21 cellular contexts compared by ENCODE assay signal in the genomic region with DNA sequence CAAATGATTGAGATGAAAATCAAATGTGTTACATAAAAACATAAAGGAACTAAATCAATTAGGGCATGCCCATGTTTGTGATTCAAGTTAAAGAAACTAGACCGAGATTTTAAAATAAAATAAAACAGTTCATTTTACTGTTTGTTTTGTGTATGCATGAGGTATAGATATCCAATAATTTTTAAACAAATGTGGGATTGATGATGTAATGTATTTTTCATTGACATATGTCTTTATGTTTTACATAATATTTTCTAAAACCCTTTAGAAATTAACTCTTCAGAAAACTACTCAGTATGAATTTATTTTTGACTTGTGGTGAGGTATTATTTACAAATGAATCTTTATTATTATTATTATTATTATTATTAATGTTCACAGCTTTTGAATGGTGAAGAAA.
DNase-seq lines count a peak whose midpoint lies in the region; ATAC-seq, FAIRE-seq and TF ChIP-seq lines count a peak whose summit lies in the region.
"Had no signal": no experiment of that assay in that cellular context is flagged by ENCODE, and none has a peak within 500 bp of the region (broad histone marks: within the 10 kb centered on the region; RNA-seq: fewer than 3 reads in every experiment).

No MANE protein-coding gene starts in this region.

- H3K4me3 ChIP-seq in HepG2 (replicated peaks in 1 of 3; ENCODE audit: insufficient read depth in 1 of 3, low read depth in 2 of 3, low read length in 3 of 3) (no peak overlapping the region), right lobe of liver (no peak overlapping the region), HEK293 (ENCODE audit: low read depth, low read length) (no peak overlapping the region), coronary artery (no peak overlapping the region)
- H3K4me3 ChIP-seq: BLaER1 treated with 17β-estradiol and CSF1 and Interleukin-3, amounts not matched to agents 10 nM and 100 nM had no signal

- H3K9me3 ChIP-seq in HepG2 (ENCODE audit: low read length) (no peaks in the 10 kb centered on the region), right lobe of liver (no peaks in the 10 kb centered on the region), HEK293 (ENCODE audit: control insufficient read depth, insufficient read depth, low read depth, low read length) (no peaks in the 10 kb centered on the region)
- H3K9me3 ChIP-seq: BLaER1 treated with 17β-estradiol and CSF1 and Interleukin-3, amounts not matched to agents 10 nM and 100 nM; Caco-2 had no signal

- H3K4me1 ChIP-seq in HepG2 (ENCODE audit: insufficient read depth, low read length): no peaks in the 10 kb centered on the region
- no peaks in the 10 kb centered on the region for H3K4me1 ChIP-seq in right lobe of liver
- no peaks in the 10 kb centered on the region for H3K4me1 ChIP-seq in HEK293 (ENCODE audit: control insufficient read depth, insufficient read depth, low read length)
- H3K4me1 ChIP-seq: BLaER1 treated with 17β-estradiol and CSF1 and Interleukin-3, amounts not matched to agents 10 nM and 100 nM; Caco-2 had no signal

- H3K36me3 ChIP-seq in HepG2 (replicated peaks in 1 of 2; ENCODE audit: control insufficient read depth in 1 of 2, insufficient read depth in 2 of 2, low read length in 2 of 2): no peaks in the 10 kb centered on the region
- H3K36me3 ChIP-seq in right lobe of liver: no peaks in the 10 kb centered on the region
- no peaks in the 10 kb centered on the region for H3K36me3 ChIP-seq in HEK293 (ENCODE audit: control insufficient read depth in 2 of 2, insufficient read depth in 1 of 2, low read length in 2 of 2)
- H3K36me3 ChIP-seq: BLaER1 treated with 17β-estradiol and CSF1 and Interleukin-3, amounts not matched to agents 10 nM and 100 nM had no signal

- CTCF ChIA-PET in HepG2 (lab: Yijun Ruan, JAX; ENCODE audit: low intra/inter-chr PET ratio, low total read pairs): no interaction called here
- CTCF ChIA-PET in HEK293 (lab: Yijun Ruan, JAX): no interaction called here
- CTCF ChIA-PET in activated CD4-positive, alpha-beta T cell treated with anti-CD3 and anti-CD28 coated beads, Interleukin-2, amount 10 ng/mL, durations not matched to agents 7 days and 5 days (lab: Charles Lee): no interaction called here

- no peaks in the 10 kb centered on the region for H3K79me2 ChIP-seq in HepG2 (ENCODE audit: insufficient read depth, low read length)

- H3K4me3 Mint-ChIP-seq in activated CD4-positive, alpha-beta T cell treated with anti-CD3 and anti-CD28 coated beads, Interleukin-2, amount 10 ng/mL, durations not matched to agents 7 days and 5 days: no peak overlapping the region
- H3K4me3 Mint-ChIP-seq: B cell; CD4-positive, alpha-beta T cell; CD8-positive, alpha-beta T cell had no signal

- ATAC-seq in HepG2 (no peak), right lobe of liver (no peak), GM18511 (IDR thresholded peaks at IDR 0.05; ENCODE audit: unreplicated experiment) (no peak)
- ATAC-seq: CD8-positive, alpha-beta T cell had no signal

- no peak overlapping the region for H3K27ac Mint-ChIP-seq in activated CD4-positive, alpha-beta T cell treated with anti-CD3 and anti-CD28 coated beads, Interleukin-2, amount 10 ng/mL, durations not matched to agents 7 days and 5 days
- H3K27ac Mint-ChIP-seq: B cell; CD4-positive, alpha-beta T cell; CD8-positive, alpha-beta T cell had no signal

- H3K27ac ChIP-seq in HepG2 (ENCODE audit: extremely low read length, insufficient read depth, low read length) (no peak overlapping the region), right lobe of liver (no peak overlapping the region), HEK293 (ENCODE audit: extremely low read depth, low read depth, low read length) (no peak overlapping the region), coronary artery (no peak overlapping the region)
- H3K27ac ChIP-seq: 22Rv1; BLaER1 treated with 17β-estradiol and CSF1 and Interleukin-3, amounts not matched to agents 10 nM and 100 nM; C4-2B had no signal

- H3K9ac ChIP-seq in HepG2 (ENCODE audit: insufficient read depth, low read depth, low read length): no peak overlapping the region
- H3K9ac ChIP-seq: BLaER1 treated with 17β-estradiol and CSF1 and Interleukin-3, amounts not matched to agents 10 nM and 100 nM had no signal

- TF ChIP-seq RAD21 in HepG2 (CRISPR knock-in tag; IDR thresholded peaks at IDR 0.05): no peak

- H3K27me3 ChIP-seq in HepG2 (ENCODE audit: control insufficient read depth in 1 of 2, insufficient read depth in 2 of 2, low read length in 2 of 2): no peaks in the 10 kb centered on the region
- no peaks in the 10 kb centered on the region for H3K27me3 ChIP-seq in right lobe of liver
- H3K27me3 ChIP-seq: BLaER1 treated with 17β-estradiol and CSF1 and Interleukin-3, amounts not matched to agents 10 nM and 100 nM had no signal

- intact Hi-C loops in HepG2 (cut with micrococcal nuclease; ENCODE audit: unreplicated experiment) (no loop called here), right lobe of liver (cut with DNase I) (no loop called here)

- POLR2A ChIA-PET in HepG2 (lab: Yijun Ruan, JAX): no interaction called here
- POLR2A ChIA-PET in HEK293 (lab: Yijun Ruan, JAX): no interaction called here
- POLR2A ChIA-PET in activated CD4-positive, alpha-beta T cell treated with anti-CD3 and anti-CD28 coated beads, Interleukin-2, amount 10 ng/mL, durations not matched to agents 7 days and 5 days (lab: Charles Lee): no interaction called here

- no peak for DNase-seq in HepG2 (ENCODE audit: low spot score)
- DNase-seq in right lobe of liver: no peak
- no peak for DNase-seq in frontal cortex (ENCODE audit: low spot score in 2 of 2)
- no peak for DNase-seq in coronary artery (ENCODE audit: low spot score)
- no peak for DNase-seq in activated CD4-positive, alpha-beta T cell treated with anti-CD3 and anti-CD28 coated beads, Interleukin-2, amount 10 ng/mL, durations not matched to agents 7 days and 5 days
- DNase-seq: AML-193; Caco-2; Calu3; CD4-positive, alpha-beta T cell; CD8-positive, alpha-beta T cell; DMS79 treated with DMSO at 0.1 percent for 48 hours; GF-D8 had no signal

- FAIRE-seq in HepG2 (lab: Jason Lieb, UNC): no peak
- peak; percentile 64 for FAIRE-seq in frontal cortex (lab: Jason Lieb, UNC)
- FAIRE-seq: D721Med, G401.6, GM12891 had no signal

- no peak overlapping the region for H3K4me2 ChIP-seq in HepG2 (ENCODE audit: low read depth, low read length)
- H3K4me2 ChIP-seq: BLaER1 treated with 17β-estradiol and CSF1 and Interleukin-3, amounts not matched to agents 10 nM and 100 nM had no signal

- WGBS in HepG2 (ENCODE audit: low lambda C conversion rate): 4% methylated on average over 1 of the region's 1 CpG
- 52% methylated on average over 1 of the region's 1 CpG for WGBS in right lobe of liver (ENCODE audit: insufficient coverage, low coverage, low lambda C conversion rate, missing lambda C conversion rate)

- TF ChIP-seq CTCF in HepG2 (CRISPR knock-in tag; IDR thresholded peaks at IDR 0.05): no peak
- TF ChIP-seq CTCF in right lobe of liver (IDR thresholded peaks at IDR 0.05): no peak
- TF ChIP-seq CTCF in HEK293 (tag by site-specific recombination; IDR thresholded peaks at IDR 0.05): no peak
- no peak for TF ChIP-seq CTCF in coronary artery (IDR thresholded peaks at IDR 0.05)

- no peaks in the 10 kb centered on the region for H3K27me3 Mint-ChIP-seq in activated CD4-positive, alpha-beta T cell treated with anti-CD3 and anti-CD28 coated beads, Interleukin-2, amount 10 ng/mL, durations not matched to agents 7 days and 5 days
- H3K27me3 Mint-ChIP-seq: B cell; CD4-positive, alpha-beta T cell had no signal

- TF ChIP-seq POLR2A in HepG2 (IDR thresholded peaks at IDR 0.05; ENCODE audit: insufficient read depth in 1 of 2, low read depth in 2 of 2, low read length in 2 of 2) (no peak), right lobe of liver (IDR thresholded peaks at IDR 0.05) (no peak)

- H4K20me1 ChIP-seq in HepG2 (ENCODE audit: insufficient read depth, low read length): no peaks in the 10 kb centered on the region
- H4K20me1 ChIP-seq: BLaER1 treated with 17β-estradiol and CSF1 and Interleukin-3, amounts not matched to agents 10 nM and 100 nM had no signal

- no peak overlapping the region for H2AFZ ChIP-seq in HepG2 (ENCODE audit: low read length)

- H3K9me3 Mint-ChIP-seq in activated CD4-positive, alpha-beta T cell treated with anti-CD3 and anti-CD28 coated beads, Interleukin-2, amount 10 ng/mL, durations not matched to agents 7 days and 5 days: peaks cover 10% of the 10 kb centered on the region
- H3K9me3 Mint-ChIP-seq: CD4-positive, alpha-beta T cell had no signal

- BruUV-seq in HepG2 (replicated peaks; lab: Mats Ljungman, UMichigan): no TSS peak

- no peaks in the 10 kb centered on the region for H3K36me3 Mint-ChIP-seq in activated CD4-positive, alpha-beta T cell treated with anti-CD3 and anti-CD28 coated beads, Interleukin-2, amount 10 ng/mL, durations not matched to agents 7 days and 5 days (ENCODE audit: low read depth)
- H3K36me3 Mint-ChIP-seq: CD8-positive, alpha-beta T cell had no signal

- TF ChIP-seq EP300 in HepG2 (IDR thresholded peaks at IDR 0.05; ENCODE audit: low read depth in 2 of 2, low read length in 2 of 2): no peak
- no peak for TF ChIP-seq EP300 in HepG2 (CRISPR knock-in tag; IDR thresholded peaks at IDR 0.05; ENCODE audit: borderline replicate concordance)

- no peaks in the 10 kb centered on the region for H3K4me1 Mint-ChIP-seq in activated CD4-positive, alpha-beta T cell treated with anti-CD3 and anti-CD28 coated beads, Interleukin-2, amount 10 ng/mL, durations not matched to agents 7 days and 5 days
- H3K4me1 Mint-ChIP-seq: B cell had no signal

- in situ Hi-C loops in HepG2 (cut with HindIII; ENCODE audit: extremely low pct_ligation_motif_present, low pct_unique_long_range_greater_than_20kb): no loop called here

TF ChIP-seq in HEK293, 187 proteins besides CTCF, POLR2A, EP300 and RAD21 (continues in another document):
- no peak for TF ChIP-seq ZNF394 (tag by site-specific recombination; IDR thresholded peaks at IDR 0.05; ENCODE audit: borderline replicate concordance)
- TF ChIP-seq, protein P1, sequence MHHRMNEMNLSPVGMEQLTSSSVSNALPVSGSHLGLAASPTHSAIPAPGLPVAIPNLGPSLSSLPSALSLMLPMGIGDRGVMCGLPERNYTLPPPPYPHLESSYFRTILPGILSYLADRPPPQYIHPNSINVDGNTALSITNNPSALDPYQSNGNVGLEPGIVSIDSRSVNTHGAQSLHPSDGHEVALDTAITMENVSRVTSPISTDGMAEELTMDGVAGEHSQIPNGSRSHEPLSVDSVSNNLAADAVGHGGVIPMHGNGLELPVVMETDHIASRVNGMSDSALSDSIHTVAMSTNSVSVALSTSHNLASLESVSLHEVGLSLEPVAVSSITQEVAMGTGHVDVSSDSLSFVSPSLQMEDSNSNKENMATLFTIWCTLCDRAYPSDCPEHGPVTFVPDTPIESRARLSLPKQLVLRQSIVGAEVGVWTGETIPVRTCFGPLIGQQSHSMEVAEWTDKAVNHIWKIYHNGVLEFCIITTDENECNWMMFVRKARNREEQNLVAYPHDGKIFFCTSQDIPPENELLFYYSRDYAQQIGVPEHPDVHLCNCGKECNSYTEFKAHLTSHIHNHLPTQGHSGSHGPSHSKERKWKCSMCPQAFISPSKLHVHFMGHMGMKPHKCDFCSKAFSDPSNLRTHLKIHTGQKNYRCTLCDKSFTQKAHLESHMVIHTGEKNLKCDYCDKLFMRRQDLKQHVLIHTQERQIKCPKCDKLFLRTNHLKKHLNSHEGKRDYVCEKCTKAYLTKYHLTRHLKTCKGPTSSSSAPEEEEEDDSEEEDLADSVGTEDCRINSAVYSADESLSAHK (tag by site-specific recombination; IDR thresholded peaks at IDR 0.05): no peak
- TF ChIP-seq KLF8 (tag by site-specific recombination; IDR thresholded peaks at IDR 0.05): no peak
